Comparison of ENCODE assay signal across 20 cellular contexts in the genomic region with DNA sequence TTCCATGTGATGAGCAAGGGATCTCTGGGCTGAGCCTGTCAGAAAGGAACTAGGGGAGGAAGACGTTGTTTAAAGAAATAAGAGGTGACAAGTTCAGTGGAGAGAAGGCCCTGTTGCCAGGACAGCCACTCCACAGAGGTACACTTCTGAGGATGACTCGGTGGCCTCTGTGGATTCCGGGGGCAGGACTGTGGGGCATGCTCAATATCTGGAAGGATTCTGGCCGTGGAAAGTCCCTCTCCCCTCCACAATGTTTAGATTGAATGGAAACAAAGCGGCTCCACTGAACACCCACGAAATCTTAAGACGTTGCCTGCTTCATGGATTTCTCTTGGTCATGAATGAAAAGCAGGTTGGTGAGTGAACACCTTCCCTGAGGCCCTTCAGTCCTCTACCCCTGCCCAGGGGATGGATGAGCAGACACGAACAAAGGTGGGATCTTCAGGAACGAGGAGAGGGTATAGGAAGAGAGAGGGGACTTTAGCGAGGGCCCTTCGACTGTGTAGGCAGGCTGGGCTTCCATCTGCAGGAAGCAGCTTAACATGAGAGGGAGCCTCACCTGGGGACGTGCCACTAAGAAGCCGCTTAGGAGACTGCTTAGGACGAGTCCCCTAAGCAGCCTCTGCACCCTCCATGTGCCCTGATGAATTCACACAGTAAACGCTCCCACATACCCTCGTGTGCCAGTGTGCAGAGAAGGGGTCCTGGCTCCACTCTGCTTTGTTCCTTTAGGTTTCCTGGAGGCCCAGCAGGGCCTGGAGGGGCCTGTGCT. TPM values are rescaled to one million over a fixed set of nuclear protein-coding genes. Genes with fewer than 3 reads are reported as not detected.
DNase-seq lines count a peak whose midpoint lies in the region; ATAC-seq and TF ChIP-seq lines count a peak whose summit lies in the region.
"Had no signal": no experiment of that assay in that cellular context is flagged by ENCODE, and none has a peak within 500 bp of the region (broad histone marks: within the 10 kb centered on the region; RNA-seq: fewer than 3 reads in every experiment).

No MANE protein-coding gene starts in this region.

- CTCF ChIA-PET in activated CD8-positive, alpha-beta memory T cell treated with anti-CD3 and anti-CD28 coated beads, Interleukin-2, amount 10 ng/mL, durations not matched to agents 7 days and 5 days (lab: Charles Lee), result no interaction called here

- H3K4me1 ChIP-seq in transverse colon, result peaks cover 0 to 7% (median 3%) of the 10 kb centered on the region in 4 donors

- ATAC-seq in activated CD8-positive, alpha-beta memory T cell treated with anti-CD3 and anti-CD28 coated beads, Interleukin-2, amount 10 ng/mL, durations not matched to agents 7 days and 5 days, result no peak
- ATAC-seq: GM12878, HCT116 had no signal

- H3K27ac ChIP-seq in WERI-Rb-1 (no peak overlapping the region), transverse colon (no peak overlapping the region)
- H3K27ac ChIP-seq: 22Rv1, A549, BLaER1 had no signal

- intact Hi-C loops in posterior vena cava (cut with DNase I), result no loop called here
- intact Hi-C loops in transverse colon (cut with DNase I; ENCODE audit: low total_unique reads), result no loop called here

- WGBS in transverse colon (ENCODE audit: low coverage in 1 of 2), 2 donors, result 72 to 74% methylated on average over 6 to 16 of the region's 16 CpGs

- H3K36me3 Mint-ChIP-seq in activated CD8-positive, alpha-beta memory T cell treated with anti-CD3 and anti-CD28 coated beads, Interleukin-2, amount 10 ng/mL, durations not matched to agents 7 days and 5 days, result peaks cover 3% of the 10 kb centered on the region
- peaks cover 5% of the 10 kb centered on the region; the same call in 1 of the 2 replicates for H3K36me3 Mint-ChIP-seq in HFFc6 (ENCODE audit: low read depth)
- H3K36me3 Mint-ChIP-seq: CD14-positive monocyte; CD4-positive, alpha-beta memory T cell had no signal

- peaks cover 3% of the 10 kb centered on the region for H3K9me3 Mint-ChIP-seq in activated CD8-positive, alpha-beta memory T cell treated with anti-CD3 and anti-CD28 coated beads, Interleukin-2, amount 10 ng/mL, durations not matched to agents 7 days and 5 days (ENCODE audit: low read depth)
- peaks cover 3% of the 10 kb centered on the region; the same call in 1 of the 2 replicates for H3K9me3 Mint-ChIP-seq in HFFc6

- H3K4me3 ChIP-seq in WERI-Rb-1 (ENCODE audit: low read depth, low read length) (no peak overlapping the region), transverse colon (no peak overlapping the region)
- H3K4me3 ChIP-seq: A549, BLaER1, GM12878 had no signal

- TF ChIP-seq CTCF in WERI-Rb-1 (IDR thresholded peaks at IDR 0.05; ENCODE audit: low read depth, low read length) (no peak), GM10266 (IDR thresholded peaks at IDR 0.05; ENCODE audit: control insufficient read depth, insufficient read depth, low read depth, missing control alignments) (no peak), HFFc6 (IDR thresholded peaks at IDR 0.05) (no peak), transverse colon (IDR thresholded peaks at IDR 0.05) (no peak)

- H3K9me3 ChIP-seq in WERI-Rb-1 (ENCODE audit: severe bottlenecking) (no peaks in the 10 kb centered on the region), transverse colon (no peaks in the 10 kb centered on the region)

- in situ Hi-C loops in transverse colon (cut with MboI; ENCODE audit: low pct_ligation_motif_present in 1 of 4, low pct_unique_long_range_greater_than_20kb in 1 of 4, low sequenced_read_pairs in 3 of 4), result no loop called here

- no peak for TF ChIP-seq EP300 in transverse colon (IDR thresholded peaks at IDR 0.05; ENCODE audit: low read depth)

- no peak overlapping the region for H3K27ac Mint-ChIP-seq in activated CD8-positive, alpha-beta memory T cell treated with anti-CD3 and anti-CD28 coated beads, Interleukin-2, amount 10 ng/mL, durations not matched to agents 7 days and 5 days
- no peak overlapping the region for H3K27ac Mint-ChIP-seq in HFFc6

- H3K4me1 Mint-ChIP-seq in activated CD8-positive, alpha-beta memory T cell treated with anti-CD3 and anti-CD28 coated beads, Interleukin-2, amount 10 ng/mL, durations not matched to agents 7 days and 5 days, result peaks cover 4% of the 10 kb centered on the region
- H3K4me1 Mint-ChIP-seq in HFFc6 (ENCODE audit: low read depth), result peaks cover 19% of the 10 kb centered on the region

- H3K27me3 ChIP-seq in WERI-Rb-1 (ENCODE audit: insufficient read depth, low read depth, severe bottlenecking) (no peaks in the 10 kb centered on the region), transverse colon (peaks cover 24% of the 10 kb centered on the region)
- H3K27me3 ChIP-seq: BLaER1 had no signal

- H3K4me3 Mint-ChIP-seq in activated CD8-positive, alpha-beta memory T cell treated with anti-CD3 and anti-CD28 coated beads, Interleukin-2, amount 10 ng/mL, durations not matched to agents 7 days and 5 days, result no peak overlapping the region
- no peak overlapping the region for H3K4me3 Mint-ChIP-seq in HFFc6
- H3K4me3 Mint-ChIP-seq: CD4-positive, alpha-beta memory T cell had no signal

- no peaks in the 10 kb centered on the region for H3K36me3 ChIP-seq in WERI-Rb-1
- H3K36me3 ChIP-seq in transverse colon, result no peaks in the 10 kb centered on the region
- H3K36me3 ChIP-seq: BLaER1 had no signal

- TF ChIP-seq POLR2A in transverse colon (IDR thresholded peaks at IDR 0.05), result no peak

- peak; percentile 36 for DNase-seq in activated CD8-positive, alpha-beta memory T cell treated with anti-CD3 and anti-CD28 coated beads, Interleukin-2, amount 10 ng/mL, durations not matched to agents 7 days and 5 days
- no peak for DNase-seq in activated CD8-positive, alpha-beta memory T cell treated with anti-CD3 and anti-CD28 coated beads for 24 hours
- DNase-seq in WERI-Rb-1 (peak; percentile 57), mesenteric fat pad (ENCODE audit: low spot score) (peak; percentile 77), posterior vena cava (ENCODE audit: low spot score) (peak; percentile 62), GM10266 (ENCODE audit: extremely low spot score) (no peak), HFFc6 (no peak), transverse colon (no peak)
- DNase-seq: Calu3; CD4-positive, alpha-beta memory T cell; DMS79 treated with DMSO at 0.1 percent for 48 hours; GF-D8; GOT3; H7 had no signal

- H3K27me3 Mint-ChIP-seq in activated CD8-positive, alpha-beta memory T cell treated with anti-CD3 and anti-CD28 coated beads, Interleukin-2, amount 10 ng/mL, durations not matched to agents 7 days and 5 days, result peaks cover 31% of the 10 kb centered on the region
- H3K27me3 Mint-ChIP-seq in HFFc6 (ENCODE audit: insufficient read depth), result peaks cover 33% of the 10 kb centered on the region

RNA-seq across cellular contexts. Expression of gene NTSR2, which starts 1.9 kb away (rescaled TPM):
- not detected for total RNA-seq in activated CD8-positive, alpha-beta memory T cell treated with anti-CD3 and anti-CD28 coated beads, Interleukin-2, amount 10 ng/mL, durations not matched to agents 7 days and 5 days
- not detected for total RNA-seq in mesenteric fat pad
- not detected for total RNA-seq in posterior vena cava
- not detected for total RNA-seq in HFFc6 (2021; fragmentation: NEBNext Ultra II Directional; extraction: Animal tissue kit (Norgen Biotek cat#: 25700))
- not detected for total RNA-seq in transverse colon
- total RNA-seq: Calu3; CD4-positive, alpha-beta memory T cell; GM12878; H7 had no signal

Comparison
In these comparisons a context has a peak if more than half of its experiments do, and no peak if none do; other contexts are left out.
1. DNase-seq: peak in activated CD8-positive, alpha-beta memory T cell treated with anti-CD3 and anti-CD28 coated beads, Interleukin-2, amount 10 ng/mL, durations not matched to agents 7 days and 5 days (single experiment), WERI-Rb-1 (single experiment), mesenteric fat pad (single experiment) and posterior vena cava (single experiment); none in activated CD8-positive, alpha-beta memory T cell treated with anti-CD3 and anti-CD28 coated beads for 24 hours (single experiment), GM10266 (single experiment), HFFc6 (single experiment) and transverse colon (single experiment).